16 cellular contexts compared by ENCODE assay signal in the genomic region with DNA sequence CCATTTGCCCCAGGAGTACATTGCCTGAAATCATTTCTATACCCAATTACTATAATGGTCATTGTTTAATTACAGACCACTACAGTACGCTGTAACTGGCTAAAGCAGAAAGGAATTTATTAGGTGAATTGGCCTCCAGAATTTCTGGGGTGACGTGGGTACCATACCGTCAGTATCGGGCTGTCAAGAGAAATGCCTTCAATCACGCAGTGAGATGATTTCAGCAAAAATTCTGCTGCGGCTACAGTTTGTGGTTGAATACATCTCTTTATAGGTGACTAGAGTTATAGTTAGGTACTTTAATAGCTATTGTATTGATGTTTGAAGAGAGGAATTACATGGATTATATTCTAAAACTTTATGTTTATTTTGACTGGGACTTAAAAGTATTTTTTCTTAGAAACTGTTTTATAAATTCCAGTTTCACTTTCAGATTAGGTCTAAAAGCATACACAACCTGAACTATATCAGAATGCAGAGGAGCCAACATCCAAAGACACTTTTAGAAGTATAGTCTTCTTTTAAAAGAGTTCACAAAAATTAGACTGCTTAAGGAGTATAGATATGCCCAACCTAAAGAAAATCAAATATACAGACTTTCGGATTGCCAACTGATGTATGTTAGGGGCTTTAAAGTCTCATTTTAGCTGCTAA.
A peak's percentile ranks its signal among the peaks of the same experiment; 100 is the strongest.
DNase-seq lines count a peak whose midpoint lies in the region; ATAC-seq, FAIRE-seq and TF ChIP-seq lines count a peak whose summit lies in the region.
"Had no signal": no experiment of that assay in that cellular context is flagged by ENCODE, and none has a peak within 500 bp of the region (broad histone marks: within the 10 kb centered on the region; RNA-seq: fewer than 3 reads in every experiment).

No MANE protein-coding gene starts in this region.

- no peak for FAIRE-seq in urothelium cell line (lab: Jason Lieb, UNC)
- FAIRE-seq: bronchial epithelial cell had no signal

- no peak for DNase-seq in activated T-cell treated with anti-CD3 and anti-CD28 coated beads, Interleukin-2, amount 50 U/mL, for 72 hours
- DNase-seq in activated T-cell treated with anti-CD3 and anti-CD28 coated beads for 4 hours (no peak), urothelium cell line (ENCODE audit: low spot score) (no peak), left lung (no peak)
- no peak for DNase-seq in natural killer cell treated with Interleukin-12 subunit alpha and Interleukin-12 subunit beta and Interleukin-15 and Interleukin-18, amount 100 ng/mL, for 72 hours (ENCODE audit: low spot score)
- DNase-seq: ACHN; activated CD4-positive, CD25-positive, alpha-beta regulatory T cell treated with anti-CD3 and anti-CD28 coated beads, Interleukin-2, amount 50 U/mL, for 72 hours; Calu3; NCI-H2029; occipital lobe; SW 1271 had no signal

- peaks cover 20% of the 10 kb centered on the region for H3K4me1 Mint-ChIP-seq in activated T-cell treated with anti-CD3 and anti-CD28 coated beads, Interleukin-2, amount 50 U/mL, for 72 hours (ENCODE audit: low read depth)
- H3K4me1 Mint-ChIP-seq in activated T-helper 17 cell treated with anti-CD3 and anti-CD28 coated beads, Interleukin-2, amount 50 U/mL, for 72 hours = peaks cover 11% of the 10 kb centered on the region
- peaks cover 16 to 24% of the 10 kb centered on the region in 2 donors for H3K4me1 Mint-ChIP-seq in natural killer cell treated with Interleukin-12 subunit alpha and Interleukin-12 subunit beta and Interleukin-15 and Interleukin-18, amount 100 ng/mL, for 72 hours (ENCODE audit: low read depth in 2 of 2)

- ATAC-seq in activated T-cell treated with anti-CD3 and anti-CD28 coated beads, Interleukin-2, amount 50 U/mL, for 72 hours (replicated peaks in 1 of 2) = no peak
- ATAC-seq in HG03135 (IDR thresholded peaks at IDR 0.05; ENCODE audit: unreplicated experiment) (peak; percentile 53), left lung (no peak), HG03108 (IDR thresholded peaks at IDR 0.05; ENCODE audit: unreplicated experiment) (no peak)
- ATAC-seq in activated T-helper 17 cell treated with anti-CD3 and anti-CD28 coated beads, Interleukin-2, amount 50 U/mL, for 72 hours (replicated peaks) = peak; percentile 28
- ATAC-seq in natural killer cell treated with Interleukin-12 subunit alpha and Interleukin-12 subunit beta and Interleukin-15 and Interleukin-18, amount 100 ng/mL, for 72 hours = no peak
- ATAC-seq: HCT116 had no signal

- intact Hi-C loops in left lung (cut with DNase I) = no loop called here

- no peak overlapping the region for H3K4me3 ChIP-seq in left lung

- no peaks in the 10 kb centered on the region for H3K9me3 ChIP-seq in left lung

- no peaks in the 10 kb centered on the region for H3K9me3 Mint-ChIP-seq in activated T-cell treated with anti-CD3 and anti-CD28 coated beads, Interleukin-2, amount 50 U/mL, for 72 hours
- no peaks in the 10 kb centered on the region for H3K9me3 Mint-ChIP-seq in activated T-helper 17 cell treated with anti-CD3 and anti-CD28 coated beads, Interleukin-2, amount 50 U/mL, for 72 hours
- H3K9me3 Mint-ChIP-seq in natural killer cell treated with Interleukin-12 subunit alpha and Interleukin-12 subunit beta and Interleukin-15 and Interleukin-18, amount 100 ng/mL, for 72 hours = no peaks in the 10 kb centered on the region

- H3K4me1 ChIP-seq in left lung = peaks cover 0 to 5% of the 10 kb centered on the region in 2 donors

- H3K36me3 ChIP-seq in left lung = peaks cover 0 to 4% of the 10 kb centered on the region in 2 donors

- TF ChIP-seq CTCF in left lung (IDR thresholded peaks at IDR 0.05) = no peak

- no peak overlapping the region for H3K27ac ChIP-seq in left lung

- peaks cover 4 to 10% of the 10 kb centered on the region in 2 donors for H3K36me3 Mint-ChIP-seq in activated T-cell treated with anti-CD3 and anti-CD28 coated beads, Interleukin-2, amount 50 U/mL, for 72 hours (ENCODE audit: insufficient read depth in 2 of 2)
- peaks cover 57% of the 10 kb centered on the region for H3K36me3 Mint-ChIP-seq in activated T-helper 17 cell treated with anti-CD3 and anti-CD28 coated beads, Interleukin-2, amount 50 U/mL, for 72 hours (ENCODE audit: low read depth)
- peaks cover 5% of the 10 kb centered on the region for H3K36me3 Mint-ChIP-seq in natural killer cell treated with Interleukin-12 subunit alpha and Interleukin-12 subunit beta and Interleukin-15 and Interleukin-18, amount 100 ng/mL, for 72 hours

- H3K27me3 ChIP-seq in left lung = no peaks in the 10 kb centered on the region

- H3K27ac Mint-ChIP-seq in activated T-cell treated with anti-CD3 and anti-CD28 coated beads, Interleukin-2, amount 50 U/mL, for 72 hours = peak overlapping the region; percentile 88
- peak overlapping the region; percentile 5 for H3K27ac Mint-ChIP-seq in activated T-helper 17 cell treated with anti-CD3 and anti-CD28 coated beads, Interleukin-2, amount 50 U/mL, for 72 hours
- H3K27ac Mint-ChIP-seq in natural killer cell treated with Interleukin-12 subunit alpha and Interleukin-12 subunit beta and Interleukin-15 and Interleukin-18, amount 100 ng/mL, for 72 hours = peak overlapping the region; percentile 68 to 80

- no peaks in the 10 kb centered on the region for H3K27me3 Mint-ChIP-seq in activated T-cell treated with anti-CD3 and anti-CD28 coated beads, Interleukin-2, amount 50 U/mL, for 72 hours (ENCODE audit: low read depth)
- no peaks in the 10 kb centered on the region for H3K27me3 Mint-ChIP-seq in activated T-helper 17 cell treated with anti-CD3 and anti-CD28 coated beads, Interleukin-2, amount 50 U/mL, for 72 hours
- H3K27me3 Mint-ChIP-seq in natural killer cell treated with Interleukin-12 subunit alpha and Interleukin-12 subunit beta and Interleukin-15 and Interleukin-18, amount 100 ng/mL, for 72 hours = no peaks in the 10 kb centered on the region

- H3K4me3 Mint-ChIP-seq in activated T-cell treated with anti-CD3 and anti-CD28 coated beads, Interleukin-2, amount 50 U/mL, for 72 hours = peak overlapping the region; percentile 21 to 77
- peak overlapping the region; percentile 56 for H3K4me3 Mint-ChIP-seq in activated T-helper 17 cell treated with anti-CD3 and anti-CD28 coated beads, Interleukin-2, amount 50 U/mL, for 72 hours
- H3K4me3 Mint-ChIP-seq in natural killer cell treated with Interleukin-12 subunit alpha and Interleukin-12 subunit beta and Interleukin-15 and Interleukin-18, amount 100 ng/mL, for 72 hours = peak overlapping the region; percentile 80

Comparison
In these comparisons a context has a peak if more than half of its experiments do, and no peak if none do; other contexts are left out.
1. ATAC-seq: peak in HG03135 (single experiment) and activated T-helper 17 cell treated with anti-CD3 and anti-CD28 coated beads, Interleukin-2, amount 50 U/mL, for 72 hours (single experiment); none in activated T-cell treated with anti-CD3 and anti-CD28 coated beads, Interleukin-2, amount 50 U/mL, for 72 hours (0 of 2), natural killer cell treated with Interleukin-12 subunit alpha and Interleukin-12 subunit beta and Interleukin-15 and Interleukin-18, amount 100 ng/mL, for 72 hours (0 of 2), left lung (single experiment) and HG03108 (single experiment).
2. H3K27ac Mint-ChIP-seq: peak in every context shown above with its lines; median percentile 88 in activated T-cell treated with anti-CD3 and anti-CD28 coated beads, Interleukin-2, amount 50 U/mL, for 72 hours; 74 in natural killer cell treated with Interleukin-12 subunit alpha and Interleukin-12 subunit beta and Interleukin-15 and Interleukin-18, amount 100 ng/mL, for 72 hours; 5 in activated T-helper 17 cell treated with anti-CD3 and anti-CD28 coated beads, Interleukin-2, amount 50 U/mL, for 72 hours.
3. Peak in every context shown above with its lines, with median percentiles within 50 percentile points of each other: H3K4me3 Mint-ChIP-seq.